6 cellular contexts compared by ENCODE assay signal in genomic region chrX:48956728-48957414, GRCh38. TPM values are rescaled to one million over a fixed set of nuclear protein-coding genes. Genes with fewer than 3 reads are reported as not detected.
DNase-seq lines count a peak whose midpoint lies in the region; ATAC-seq and TF ChIP-seq lines count a peak whose summit lies in the region.

No MANE protein-coding gene starts in this region.

- H3K36me3 Mint-ChIP-seq in chondrocyte (ENCODE audit: low read depth): no peaks in the 10 kb centered on the region

- 36 to 56% (median 51%) methylated on average over 60 to 61 of the region's 61 CpGs for WGBS in ovary, 3 donors

- H3K27ac ChIP-seq in ovary: peak overlapping the region; percentile 90

- ATAC-seq in HG03378 (IDR thresholded peaks at IDR 0.05; ENCODE audit: unreplicated experiment): no peak

- peak overlapping the region; percentile 81 for H3K27ac Mint-ChIP-seq in chondrocyte (ENCODE audit: unreplicated experiment)

- no peaks in the 10 kb centered on the region for H3K27me3 Mint-ChIP-seq in chondrocyte (ENCODE audit: low read depth)

- TF ChIP-seq CTCF in BJ (IDR thresholded peaks at IDR 0.05; ENCODE audit: insufficient read depth, low read depth, low read length) (no peak), chondrocyte (IDR thresholded peaks at IDR 0.05) (no peak), ovary (IDR thresholded peaks at IDR 0.05) (no peak)

- H3K4me3 ChIP-seq in BJ (ENCODE audit: low read depth, low read length) (peak overlapping the region; percentile 73), ovary (peak overlapping the region; percentile 54)

- intact Hi-C loops in ovary (cut with DNase I): no loop called here

- H3K27me3 ChIP-seq in BJ (ENCODE audit: control insufficient read depth, insufficient read depth, low read length): no peaks in the 10 kb centered on the region
- no peaks in the 10 kb centered on the region for H3K27me3 ChIP-seq in ovary

- no peaks in the 10 kb centered on the region for H3K9me3 ChIP-seq in ovary

- no peaks in the 10 kb centered on the region for H3K4me1 ChIP-seq in ovary (ENCODE audit: insufficient read depth)

- no peak for TF ChIP-seq POLR2A in ovary (IDR thresholded peaks at IDR 0.05)

- POLR2A ChIA-PET in BJ (lab: Charles Lee): interaction anchor here (0.6 kb wide), 1 partner anchor 46 kb away, joined by 4 read pairs; no protein-coding TSS in a partner anchor

- TF ChIP-seq EP300 in ovary (IDR thresholded peaks at IDR 0.05): no peak

- DNase-seq in BJ (ENCODE audit: low read depth) (no peak), OCI-M1 (lab: John Stamatoyannopoulos, UW) (peak; percentile 24), chondrocyte (ENCODE audit: low spot score) (no peak), ovary (peak in 4 of 5 donors; percentile 25 to 57 (median 38)), pons (ENCODE audit: low spot score) (no peak)

- H3K4me3 Mint-ChIP-seq in chondrocyte (ENCODE audit: unreplicated experiment): peak overlapping the region; percentile 74

- peaks cover 31% of the 10 kb centered on the region for H3K4me1 Mint-ChIP-seq in chondrocyte (ENCODE audit: low read depth)

- H3K36me3 ChIP-seq in BJ (ENCODE audit: control insufficient read depth, insufficient read depth, low read length) (peaks cover 7% of the 10 kb centered on the region), ovary (no peaks in the 10 kb centered on the region)

- peaks cover 5% of the 10 kb centered on the region for H3K9me3 Mint-ChIP-seq in chondrocyte (ENCODE audit: low read depth)

- CTCF ChIA-PET in BJ (lab: Yijun Ruan, JAX): no interaction called here

RNA-seq across cellular contexts. Expression of gene OTUD5, which starts 0.5 kb away (rescaled TPM):
- polyA plus RNA-seq in BJ (2011; rRNA removed) (48.9 and 53.6 TPM in 2 replicates), ovary (10 to 100 TPM; 41.9 to 72.7 TPM)
- polyA minus RNA-seq in BJ (2011; rRNA and poly(A)+ RNA removed): 32.2 and 40.1 TPM in 2 replicates
- total RNA-seq in chondrocyte (47.4 to 49.0 TPM (median 47.5 TPM) in 3 replicates), ovary (10 to 100 TPM; 25.8 to 57.8 (median 53.8) TPM)

RNA-seq across cellular contexts. Expression of gene KCND1, which starts 14.8 kb away (rescaled TPM):
- polyA plus RNA-seq in BJ (2011; rRNA removed) (0.51 and 0.83 TPM in 2 replicates), ovary (1 to 10 TPM; 1.9 to 4.2 TPM)
- 0.66 and 1.0 TPM in 2 replicates for polyA minus RNA-seq in BJ (2011; rRNA and poly(A)+ RNA removed)
- total RNA-seq in chondrocyte (1.4 to 1.7 TPM (median 1.6 TPM) in 3 replicates), ovary (1 to 10 TPM in 5 of 7 donors, under 1 TPM in 2; 0.76 to 4.6 (median 2.0) TPM)

RNA-seq across cellular contexts. Expression of gene PIM2, which starts 38.0 kb away (rescaled TPM):
- polyA plus RNA-seq in BJ (2011; rRNA removed) (5.6 and 8.0 TPM in 2 replicates), ovary (10 to 100 TPM in 1 of 2 donors, 1 to 10 TPM in 1; 8.9 to 22.9 TPM)
- polyA minus RNA-seq in BJ (2011; rRNA and poly(A)+ RNA removed): 4.5 and 5.9 TPM in 2 replicates
- total RNA-seq in chondrocyte (4.3 to 5.1 TPM (median 4.6 TPM) in 3 replicates), ovary (10 to 100 TPM in 1 of 7 donors, 1 to 10 TPM in 6; 6.3 to 13.0 (median 8.8) TPM)

RNA-seq across cellular contexts. Expression of gene GRIPAP1, which starts 45.2 kb away (rescaled TPM):
- polyA plus RNA-seq in BJ (2011; rRNA removed) (23.4 and 23.5 TPM in 2 replicates), ovary (10 to 100 TPM; 20.0 to 40.5 TPM)
- 9.6 and 15.1 TPM in 2 replicates for polyA minus RNA-seq in BJ (2011; rRNA and poly(A)+ RNA removed)
- total RNA-seq in chondrocyte (28.8 to 37.5 TPM (median 32.7 TPM) in 3 replicates), ovary (10 to 100 TPM; 21.9 to 45.0 (median 31.2) TPM)

RNA-seq across cellular contexts. Expression of gene SLC35A2, which starts 45.4 kb away (rescaled TPM):
- 42.4 and 69.3 TPM in 2 replicates for polyA plus RNA-seq in BJ (2011; rRNA removed)
- polyA minus RNA-seq in BJ (2011; rRNA and poly(A)+ RNA removed): 33.6 and 71.9 TPM in 2 replicates
- total RNA-seq in chondrocyte: 32.3 to 39.2 TPM (median 38.9 TPM) in 3 replicates
- total RNA-seq in ovary: 10 to 100 TPM in 4 of 7 donors, 1 to 10 TPM in 3; 8.2 to 18.8 (median 12.5) TPM
- polyA plus RNA-seq in ovary: 10 to 100 TPM; 10.3 to 14.3 TPM

Comparison
In these comparisons a context has a peak if more than half of its experiments do, and no peak if none do; other contexts are left out.
1. DNase-seq: peak in OCI-M1 (single experiment) and ovary (4 of 5); none in BJ (single experiment), chondrocyte (single experiment) and pons (single experiment).